Comparison of ENCODE assay signal across 1 cellular context in genomic region chr1:225939097-225939938, GRCh38.
TF ChIP-seq lines count a peak whose summit lies in the region.

No MANE protein-coding gene starts in this region.

TF ChIP-seq in H1, 55 proteins besides CTCF, POLR2A, EP300 and RAD21:
- TF ChIP-seq, protein P1, sequence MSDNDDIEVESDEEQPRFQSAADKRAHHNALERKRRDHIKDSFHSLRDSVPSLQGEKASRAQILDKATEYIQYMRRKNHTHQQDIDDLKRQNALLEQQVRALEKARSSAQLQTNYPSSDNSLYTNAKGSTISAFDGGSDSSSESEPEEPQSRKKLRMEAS (IDR thresholded peaks at IDR 0.05) = peak; percentile 43; the same call in 1 of the 2 replicates
- TF ChIP-seq E2F6 (IDR thresholded peaks at IDR 0.05) = 0 out of 2 replicates have a peak, but pooled peaks have one; percentile 28
- peak; percentile 69 for TF ChIP-seq KDM4A (IDR thresholded peaks at IDR 0.05; ENCODE audit: low read depth, low read length, severe bottlenecking)
